ENCODE assay signal across 1 cellular context in genomic region chr2:9555338-9556120, GRCh38.
A peak's percentile ranks its signal among the peaks of the same experiment; 100 is the strongest.
TF ChIP-seq lines count a peak whose summit lies in the region.

Gene ADAM17, minus strand, starts transcription at chr2:9555830. Its CDS starts 225 bp downstream, at chr2:9555605.

TF ChIP-seq in HepG2, 621 proteins besides CTCF, POLR2A, EP300 and RAD21 (continued from another document and continues in another):
- TF ChIP-seq, protein P1, sequence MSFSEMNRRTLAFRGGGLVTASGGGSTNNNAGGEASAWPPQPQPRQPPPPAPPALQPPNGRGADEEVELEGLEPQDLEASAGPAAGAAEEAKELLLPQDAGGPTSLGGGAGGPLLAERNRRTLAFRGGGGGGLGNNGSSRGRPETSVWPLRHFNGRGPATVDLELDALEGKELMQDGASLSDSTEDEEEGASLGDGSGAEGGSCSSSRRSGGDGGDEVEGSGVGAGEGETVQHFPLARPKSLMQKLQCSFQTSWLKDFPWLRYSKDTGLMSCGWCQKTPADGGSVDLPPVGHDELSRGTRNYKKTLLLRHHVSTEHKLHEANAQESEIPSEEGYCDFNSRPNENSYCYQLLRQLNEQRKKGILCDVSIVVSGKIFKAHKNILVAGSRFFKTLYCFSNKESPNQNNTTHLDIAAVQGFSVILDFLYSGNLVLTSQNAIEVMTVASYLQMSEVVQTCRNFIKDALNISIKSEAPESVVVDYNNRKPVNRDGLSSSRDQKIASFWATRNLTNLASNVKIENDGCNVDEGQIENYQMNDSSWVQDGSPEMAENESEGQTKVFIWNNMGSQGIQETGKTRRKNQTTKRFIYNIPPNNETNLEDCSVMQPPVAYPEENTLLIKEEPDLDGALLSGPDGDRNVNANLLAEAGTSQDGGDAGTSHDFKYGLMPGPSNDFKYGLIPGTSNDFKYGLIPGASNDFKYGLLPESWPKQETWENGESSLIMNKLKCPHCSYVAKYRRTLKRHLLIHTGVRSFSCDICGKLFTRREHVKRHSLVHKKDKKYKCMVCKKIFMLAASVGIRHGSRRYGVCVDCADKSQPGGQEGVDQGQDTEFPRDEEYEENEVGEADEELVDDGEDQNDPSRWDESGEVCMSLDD (CRISPR knock-in tag; IDR thresholded peaks at IDR 0.05; ENCODE audit: borderline replicate concordance), result peak; percentile 61; the same call in 1 of the 2 replicates
- TF ChIP-seq, protein P2, sequence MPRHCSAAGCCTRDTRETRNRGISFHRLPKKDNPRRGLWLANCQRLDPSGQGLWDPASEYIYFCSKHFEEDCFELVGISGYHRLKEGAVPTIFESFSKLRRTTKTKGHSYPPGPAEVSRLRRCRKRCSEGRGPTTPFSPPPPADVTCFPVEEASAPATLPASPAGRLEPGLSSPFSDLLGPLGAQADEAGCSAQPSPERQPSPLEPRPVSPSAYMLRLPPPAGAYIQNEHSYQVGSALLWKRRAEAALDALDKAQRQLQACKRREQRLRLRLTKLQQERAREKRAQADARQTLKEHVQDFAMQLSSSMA (CRISPR knock-in tag; IDR thresholded peaks at IDR 0.05), result peak; percentile 91
- TF ChIP-seq ZNF414 (CRISPR knock-in tag; IDR thresholded peaks at IDR 0.05) (peak; percentile 88; the same call in 1 of the 2 replicates), ZNF30 (CRISPR knock-in tag; IDR thresholded peaks at IDR 0.05) (no peak; the same call in 1 of the 2 replicates), PREB (CRISPR knock-in tag; IDR thresholded peaks at IDR 0.05) (no peak), KIAA2018 (CRISPR knock-in tag; IDR thresholded peaks at IDR 0.05; ENCODE audit: borderline replicate concordance) (no peak; the same call in 1 of the 2 replicates), THYN1 (CRISPR knock-in tag; IDR thresholded peaks at IDR 0.05; ENCODE audit: borderline replicate concordance, low read depth) (no peak), MYC (CRISPR knock-in tag; IDR thresholded peaks at IDR 0.05; ENCODE audit: borderline replicate concordance) (peak; percentile 86; the same call in 1 of the 2 replicates), ATAD3A (CRISPR knock-in tag; IDR thresholded peaks at IDR 0.05) (0 out of 2 replicates have a peak, but pooled peaks have one; percentile 28), SP140L (CRISPR knock-in tag; IDR thresholded peaks at IDR 0.05; ENCODE audit: borderline replicate concordance) (no peak), ETV6 (CRISPR knock-in tag; conservative IDR thresholded peaks at IDR 0.05) (no peak; the same call in 1 of the 2 replicates), ETV5 (CRISPR knock-in tag; IDR thresholded peaks at IDR 0.05; ENCODE audit: borderline replicate concordance) (peak; percentile 92), KDM3A (CRISPR knock-in tag; IDR thresholded peaks at IDR 0.05; ENCODE audit: low read depth) (peak; percentile 58; the same call in 1 of the 2 replicates), ZNF446 (CRISPR knock-in tag; IDR thresholded peaks at IDR 0.05) (peak; percentile 87), PAWR (CRISPR knock-in tag; IDR thresholded peaks at IDR 0.05; ENCODE audit: borderline replicate concordance) (peak; percentile 80; the same call in 1 of the 2 replicates), SMC3 (IDR thresholded peaks at IDR 0.05; ENCODE audit: low read length) (no peak), ZNF816 (CRISPR knock-in tag; IDR thresholded peaks at IDR 0.05; ENCODE audit: borderline replicate concordance) (peak; percentile 97), FIP1L1 (IDR thresholded peaks at IDR 0.05; ENCODE audit: borderline replicate concordance, insufficient read depth, low read depth, low read length) (no peak), ZNF33B (CRISPR knock-in tag; IDR thresholded peaks at IDR 0.05) (0 out of 2 replicates have a peak, but pooled peaks have one; percentile 63), AKAP8 (CRISPR knock-in tag; IDR thresholded peaks at IDR 0.05) (0 out of 2 replicates have a peak, but pooled peaks have one; percentile 56), PRDM10 (CRISPR knock-in tag; IDR thresholded peaks at IDR 0.05; ENCODE audit: low read depth) (peak; percentile 62; the same call in 1 of the 2 replicates), ZBTB3 (CRISPR knock-in tag; IDR thresholded peaks at IDR 0.05; ENCODE audit: borderline replicate concordance, low read depth) (no peak; the same call in 1 of the 2 replicates)
- TF ChIP-seq, protein P3, sequence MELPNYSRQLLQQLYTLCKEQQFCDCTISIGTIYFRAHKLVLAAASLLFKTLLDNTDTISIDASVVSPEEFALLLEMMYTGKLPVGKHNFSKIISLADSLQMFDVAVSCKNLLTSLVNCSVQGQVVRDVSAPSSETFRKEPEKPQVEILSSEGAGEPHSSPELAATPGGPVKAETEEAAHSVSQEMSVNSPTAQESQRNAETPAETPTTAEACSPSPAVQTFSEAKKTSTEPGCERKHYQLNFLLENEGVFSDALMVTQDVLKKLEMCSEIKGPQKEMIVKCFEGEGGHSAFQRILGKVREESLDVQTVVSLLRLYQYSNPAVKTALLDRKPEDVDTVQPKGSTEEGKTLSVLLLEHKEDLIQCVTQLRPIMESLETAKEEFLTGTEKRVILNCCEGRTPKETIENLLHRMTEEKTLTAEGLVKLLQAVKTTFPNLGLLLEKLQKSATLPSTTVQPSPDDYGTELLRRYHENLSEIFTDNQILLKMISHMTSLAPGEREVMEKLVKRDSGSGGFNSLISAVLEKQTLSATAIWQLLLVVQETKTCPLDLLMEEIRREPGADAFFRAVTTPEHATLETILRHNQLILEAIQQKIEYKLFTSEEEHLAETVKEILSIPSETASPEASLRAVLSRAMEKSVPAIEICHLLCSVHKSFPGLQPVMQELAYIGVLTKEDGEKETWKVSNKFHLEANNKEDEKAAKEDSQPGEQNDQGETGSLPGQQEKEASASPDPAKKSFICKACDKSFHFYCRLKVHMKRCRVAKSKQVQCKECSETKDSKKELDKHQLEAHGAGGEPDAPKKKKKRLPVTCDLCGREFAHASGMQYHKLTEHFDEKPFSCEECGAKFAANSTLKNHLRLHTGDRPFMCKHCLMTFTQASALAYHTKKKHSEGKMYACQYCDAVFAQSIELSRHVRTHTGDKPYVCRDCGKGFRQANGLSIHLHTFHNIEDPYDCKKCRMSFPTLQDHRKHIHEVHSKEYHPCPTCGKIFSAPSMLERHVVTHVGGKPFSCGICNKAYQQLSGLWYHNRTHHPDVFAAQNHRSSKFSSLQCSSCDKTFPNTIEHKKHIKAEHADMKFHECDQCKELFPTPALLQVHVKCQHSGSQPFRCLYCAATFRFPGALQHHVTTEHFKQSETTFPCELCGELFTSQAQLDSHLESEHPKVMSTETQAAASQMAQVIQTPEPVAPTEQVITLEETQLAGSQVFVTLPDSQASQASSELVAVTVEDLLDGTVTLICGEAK (IDR thresholded peaks at IDR 0.05), result peak; percentile 54
- TF ChIP-seq, protein P3 (CRISPR knock-in tag; IDR thresholded peaks at IDR 0.05), result peak; percentile 78
